Comparison of ENCODE assay signal across 24 cellular contexts in the genomic region with DNA sequence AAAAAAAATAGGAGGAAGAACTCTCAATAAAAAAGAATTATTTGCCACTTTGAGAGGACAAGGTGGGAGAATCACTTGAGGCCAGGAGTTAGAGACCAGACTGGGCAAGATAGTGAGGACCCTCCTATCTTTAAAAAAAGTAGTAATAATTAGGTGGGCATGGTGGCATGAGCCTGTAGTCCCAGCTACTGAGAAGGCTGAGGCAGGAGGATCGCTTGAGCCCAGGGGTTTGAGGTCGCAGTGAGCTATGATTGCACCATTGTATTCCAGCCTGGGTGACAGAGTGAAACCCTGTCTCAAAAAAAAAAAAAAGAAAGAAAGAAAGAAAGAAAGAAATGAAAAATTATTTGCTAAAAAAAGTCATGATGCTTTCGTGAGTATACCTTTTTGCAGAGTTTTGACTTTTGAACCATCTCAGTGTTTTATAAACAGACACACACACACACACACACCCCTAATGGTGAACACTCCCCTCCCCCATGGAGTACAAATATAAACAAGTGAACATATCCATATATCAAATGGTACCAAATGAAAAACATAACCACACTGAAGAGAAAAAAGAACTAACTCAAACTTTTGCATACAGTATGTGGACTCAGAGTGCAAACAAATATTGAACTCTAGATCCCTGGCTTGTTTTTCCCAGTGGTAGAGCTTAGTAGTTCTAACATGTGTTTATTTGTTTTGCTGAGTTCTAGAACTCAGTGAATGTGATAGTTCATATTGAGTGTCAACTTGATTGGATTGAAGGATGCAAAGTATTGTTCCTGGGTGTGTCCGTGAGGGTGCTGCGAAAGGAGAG.
"Had no signal": no experiment of that assay in that cellular context is flagged by ENCODE, and none has a peak within 500 bp of the region (broad histone marks: within the 10 kb centered on the region; RNA-seq: fewer than 3 reads in every experiment).

No MANE protein-coding gene starts in this region.

- ATAC-seq: activated CD4-positive, CD25-positive, alpha-beta regulatory T cell treated with anti-CD3 and anti-CD28 coated beads, Interleukin-2, amount 50 U/mL, for 24 hours; left cardiac atrium; naive thymus-derived CD4-positive, alpha-beta T cell had no signal

- DNase-seq: activated CD4-positive, alpha-beta memory T cell treated with anti-CD3 and anti-CD28 coated beads, Interleukin-2, amount 10 ng/mL, durations not matched to agents 7 days and 5 days; activated CD4-positive, alpha-beta T cell treated with anti-CD3 and anti-CD28 coated beads, Interleukin-2, amount 10 ng/mL, durations not matched to agents 7 days and 5 days; activated CD8-positive, alpha-beta memory T cell treated with anti-CD3 and anti-CD28 coated beads, Interleukin-2, amount 50 U/mL, for 48 hours; activated gamma-delta T cell; activated naive CD4-positive, alpha-beta T cell treated with anti-CD3 and anti-CD28 coated beads, Interleukin-2, amount 10 ng/mL, durations not matched to agents 7 days and 5 days; activated T-cell treated with anti-CD3 and anti-CD28 coated beads, Interleukin-2, amount 50 U/mL, for 24 hours; left cardiac atrium; midbrain; naive thymus-derived CD4-positive, alpha-beta T cell; occipital lobe; spleen; stimulated activated naive CD4-positive, alpha-beta T cell; SW 1271; T-helper 9 cell; tibial artery; uterus; WERI-Rb-1 had no signal

- H3K27me3 Mint-ChIP-seq: activated CD4-positive, alpha-beta memory T cell treated with anti-CD3 and anti-CD28 coated beads, Interleukin-2, amount 10 ng/mL, durations not matched to agents 7 days and 5 days; activated T-cell treated with anti-CD3 and anti-CD28 coated beads, Interleukin-2, amount 50 U/mL, for 24 hours; dendritic cell treated with granulocyte-macrophage colony-stimulating factor and Interleukin-4, amounts not matched to agents 40 ng/mL and 50 ng/mL, for 4 days; naive thymus-derived CD4-positive, alpha-beta T cell had no signal

- H3K4me1 Mint-ChIP-seq: activated CD4-positive, alpha-beta memory T cell treated with anti-CD3 and anti-CD28 coated beads, Interleukin-2, amount 10 ng/mL, durations not matched to agents 7 days and 5 days; activated naive CD4-positive, alpha-beta T cell treated with anti-CD3 and anti-CD28 coated beads, Interleukin-2, amount 10 ng/mL, durations not matched to agents 7 days and 5 days; central memory CD8-positive, alpha-beta T cell; naive thymus-derived CD4-positive, alpha-beta T cell; neural crest cell had no signal

- H3K4me3 Mint-ChIP-seq: activated CD4-positive, alpha-beta memory T cell treated with anti-CD3 and anti-CD28 coated beads, Interleukin-2, amount 10 ng/mL, durations not matched to agents 7 days and 5 days; activated CD4-positive, alpha-beta T cell treated with anti-CD3 and anti-CD28 coated beads, Interleukin-2, amount 10 ng/mL, durations not matched to agents 7 days and 5 days; activated naive CD4-positive, alpha-beta T cell treated with anti-CD3 and anti-CD28 coated beads, Interleukin-2, amount 10 ng/mL, durations not matched to agents 7 days and 5 days; activated T-cell treated with anti-CD3 and anti-CD28 coated beads, Interleukin-2, amount 50 U/mL, for 24 hours; central memory CD8-positive, alpha-beta T cell; dendritic cell treated with granulocyte-macrophage colony-stimulating factor and Interleukin-4, amounts not matched to agents 40 ng/mL and 50 ng/mL, for 4 days; naive thymus-derived CD4-positive, alpha-beta T cell; neural crest cell; T-helper 1 cell treated with Interleukin-12 subunit alpha and Interleukin-12 subunit beta and Interleukin-4 antibody, amounts not matched to agents 30 μg/mL and 1 μg/mL, for 36 hours had no signal

- H3K27ac Mint-ChIP-seq: activated CD4-positive, alpha-beta memory T cell treated with anti-CD3 and anti-CD28 coated beads, Interleukin-2, amount 10 ng/mL, durations not matched to agents 7 days and 5 days; activated CD4-positive, alpha-beta T cell treated with anti-CD3 and anti-CD28 coated beads, Interleukin-2, amount 10 ng/mL, durations not matched to agents 7 days and 5 days; activated naive CD4-positive, alpha-beta T cell treated with anti-CD3 and anti-CD28 coated beads, Interleukin-2, amount 10 ng/mL, durations not matched to agents 7 days and 5 days; activated T-cell treated with anti-CD3 and anti-CD28 coated beads, Interleukin-2, amount 50 U/mL, for 24 hours; dendritic cell treated with granulocyte-macrophage colony-stimulating factor and Interleukin-4, amounts not matched to agents 40 ng/mL and 50 ng/mL, for 4 days; naive thymus-derived CD4-positive, alpha-beta T cell; T-helper 1 cell treated with Interleukin-12 subunit alpha and Interleukin-12 subunit beta and Interleukin-4 antibody, amounts not matched to agents 30 μg/mL and 1 μg/mL, for 36 hours had no signal

- H3K9me3 Mint-ChIP-seq: activated CD4-positive, alpha-beta memory T cell treated with anti-CD3 and anti-CD28 coated beads, Interleukin-2, amount 10 ng/mL, durations not matched to agents 7 days and 5 days; activated CD4-positive, alpha-beta T cell treated with anti-CD3 and anti-CD28 coated beads, Interleukin-2, amount 10 ng/mL, durations not matched to agents 7 days and 5 days; activated naive CD4-positive, alpha-beta T cell treated with anti-CD3 and anti-CD28 coated beads, Interleukin-2, amount 10 ng/mL, durations not matched to agents 7 days and 5 days; activated T-cell treated with anti-CD3 and anti-CD28 coated beads, Interleukin-2, amount 50 U/mL, for 24 hours; central memory CD8-positive, alpha-beta T cell; dendritic cell treated with granulocyte-macrophage colony-stimulating factor and Interleukin-4, amounts not matched to agents 40 ng/mL and 50 ng/mL, for 4 days; T-helper 1 cell treated with Interleukin-12 subunit alpha and Interleukin-12 subunit beta and Interleukin-4 antibody, amounts not matched to agents 30 μg/mL and 1 μg/mL, for 36 hours had no signal

- H3K9me3 ChIP-seq: right atrium auricular region, spleen, suprapubic skin, tibial artery, uterus had no signal

- H3K36me3 ChIP-seq: right atrium auricular region, tibial artery, uterus, WERI-Rb-1 had no signal

- H3K27ac ChIP-seq: right atrium auricular region, spleen, suprapubic skin, tibial artery, uterus, WERI-Rb-1 had no signal

- H3K27me3 ChIP-seq: right atrium auricular region, spleen, suprapubic skin, tibial artery, uterus had no signal

- H3K36me3 Mint-ChIP-seq: activated naive CD4-positive, alpha-beta T cell treated with anti-CD3 and anti-CD28 coated beads, Interleukin-2, amount 10 ng/mL, durations not matched to agents 7 days and 5 days; naive thymus-derived CD4-positive, alpha-beta T cell had no signal

- H3K4me3 ChIP-seq: right atrium auricular region, spleen, suprapubic skin, tibial artery, uterus had no signal

- H3K4me1 ChIP-seq: spleen, suprapubic skin, uterus had no signal
